In genomic region chr17:40317345-40317873, GRCh38 we compare ENCODE assay signal across 8 cellular contexts. TPM values are rescaled to one million over a fixed set of nuclear protein-coding genes. Genes with fewer than 3 reads are reported as not detected.
A peak's percentile ranks its signal among the peaks of the same experiment; 100 is the strongest.
DNase-seq lines count a peak whose midpoint lies in the region; TF ChIP-seq lines count a peak whose summit lies in the region.

No MANE protein-coding gene starts in this region.

- H3K4me2 ChIP-seq in MM.1S (ENCODE audit: low read depth, low read length) (peak overlapping the region; percentile 95), neural progenitor cell (peak overlapping the region; percentile 91)

- H3K36me3 ChIP-seq in MM.1S (replicated peaks; ENCODE audit: insufficient read depth, low read length) (no peaks in the 10 kb centered on the region), neural progenitor cell (no peaks in the 10 kb centered on the region)

- H3K9ac ChIP-seq in MM.1S (ENCODE audit: low read length) (peak overlapping the region; percentile 71), neural progenitor cell (no peak overlapping the region)

- H3K27me3 ChIP-seq in MM.1S (replicated peaks; ENCODE audit: insufficient read depth, low read length) (no peaks in the 10 kb centered on the region), neural progenitor cell (peaks cover 31% of the 10 kb centered on the region)

- H2AFZ ChIP-seq in MM.1S (ENCODE audit: low read length) (peak overlapping the region; percentile 57; the same call in 1 of the 2 replicates), neural progenitor cell (replicated peaks) (peak overlapping the region; percentile 66)

- no peaks in the 10 kb centered on the region for H3K9me3 Mint-ChIP-seq in neural progenitor cell

- peaks cover 7% of the 10 kb centered on the region for H3K27me3 Mint-ChIP-seq in neural progenitor cell (ENCODE audit: insufficient read depth, low read depth)

- no peaks in the 10 kb centered on the region for H3K9me2 ChIP-seq in MM.1S (replicated peaks; ENCODE audit: insufficient read depth, low read length)

- TF ChIP-seq CTCF in MM.1S (IDR thresholded peaks at IDR 0.05; ENCODE audit: low read length): peak; percentile 61
- TF ChIP-seq CTCF in fibroblast of pulmonary artery (IDR thresholded peaks at IDR 0.05; ENCODE audit: low read length, missing control alignments): peak; percentile 65
- peak; percentile 68 for TF ChIP-seq CTCF in neural progenitor cell (IDR thresholded peaks at IDR 0.05)

- DNase-seq in NCI-H2227 (lab: John Stamatoyannopoulos, UW; ENCODE audit: unreplicated experiment): peak; percentile 49
- no peak for DNase-seq in NCI-H2227 treated with DMSO at 0.1 percent for 48 hours (lab: John Stamatoyannopoulos, UW)
- peak; percentile 63 for DNase-seq in MM.1S
- DNase-seq in activated T-cell treated with anti-CD3 and anti-CD28 coated beads, Interleukin-2, amount 50 U/mL, for 1 hour: peak; percentile 59
- peak; percentile 71 for DNase-seq in fibroblast of pulmonary artery (ENCODE audit: low read depth)
- DNase-seq in neural progenitor cell (ENCODE audit: low spot score): peak; percentile 85
- no peak for DNase-seq in mucosa of gallbladder (ENCODE audit: low spot score)
- no peak for DNase-seq in inferior parietal cortex (ENCODE audit: extremely low spot score)

- H3K79me2 ChIP-seq in MM.1S (ENCODE audit: low read length) (peaks cover 54% of the 10 kb centered on the region), neural progenitor cell (ENCODE audit: low read depth) (peaks cover 21% of the 10 kb centered on the region)

- H3K27ac Mint-ChIP-seq in neural progenitor cell: peak overlapping the region; percentile 93

- H3F3A ChIP-seq in MM.1S (ENCODE audit: insufficient read depth, low read length): peaks cover 55% of the 10 kb centered on the region
- peaks cover 23% of the 10 kb centered on the region for H3F3A ChIP-seq in neural progenitor cell (ENCODE audit: low read depth)

- H3K4me1 ChIP-seq in MM.1S (ENCODE audit: low read length) (peaks cover 47% of the 10 kb centered on the region), neural progenitor cell (peaks cover 49% of the 10 kb centered on the region)

- H3K36me3 Mint-ChIP-seq in neural progenitor cell: no peaks in the 10 kb centered on the region

- H3K4me3 Mint-ChIP-seq in neural progenitor cell: peak overlapping the region; percentile 91

- peaks cover 58% of the 10 kb centered on the region for H3K4me1 Mint-ChIP-seq in neural progenitor cell

- H4K20me1 ChIP-seq in MM.1S (ENCODE audit: insufficient read depth, low read length) (no peaks in the 10 kb centered on the region), neural progenitor cell (ENCODE audit: low read depth) (peaks cover 46% of the 10 kb centered on the region)

- peak overlapping the region; percentile 62 for H3K27ac ChIP-seq in MM.1S (ENCODE audit: low read length)
- no peak overlapping the region for H3K27ac ChIP-seq in neural progenitor cell

- H3K9me3 ChIP-seq in MM.1S (replicated peaks; ENCODE audit: insufficient read depth, low read length): no peaks in the 10 kb centered on the region
- no peaks in the 10 kb centered on the region for H3K9me3 ChIP-seq in neural progenitor cell (ENCODE audit: low read depth)

- H3K4me3 ChIP-seq in MM.1S (ENCODE audit: low read length): peak overlapping the region; percentile 97
- H3K4me3 ChIP-seq in fibroblast of pulmonary artery (replicated peaks; ENCODE audit: low read depth, low read length): peak overlapping the region; percentile 96
- peak overlapping the region; percentile 73 for H3K4me3 ChIP-seq in neural progenitor cell

RNA-seq across cellular contexts. Expression of gene RARA, which starts 8.4 kb away (rescaled TPM):
- total RNA-seq in neural progenitor cell (ENCODE audit: low replicate concordance) (9.0 and 9.4 TPM in 2 replicates), mucosa of gallbladder (39.4 TPM)

RNA-seq across cellular contexts. Expression of gene CDC6, which starts 29.7 kb away (rescaled TPM):
- total RNA-seq in neural progenitor cell (ENCODE audit: low replicate concordance): 54.6 and 65.3 TPM in 2 replicates
- 6.8 TPM for total RNA-seq in mucosa of gallbladder

RNA-seq across cellular contexts. Expression of gene GJD3, which starts 47.1 kb away (rescaled TPM):
- not detected in 2 replicates for total RNA-seq in neural progenitor cell (ENCODE audit: low replicate concordance)
- 1.9 TPM for total RNA-seq in mucosa of gallbladder

Comparison
In these comparisons a context has a peak if more than half of its experiments do, and no peak if none do; other contexts are left out.
1. DNase-seq: peak in NCI-H2227 (single experiment), MM.1S (single experiment), activated T-cell treated with anti-CD3 and anti-CD28 coated beads, Interleukin-2, amount 50 U/mL, for 1 hour (single experiment), fibroblast of pulmonary artery (single experiment) and neural progenitor cell (single experiment); none in NCI-H2227 treated with DMSO at 0.1 percent for 48 hours (single experiment), mucosa of gallbladder (single experiment) and inferior parietal cortex (single experiment).
2. Peak in every context shown above with its lines, with median percentiles within 50 percentile points of each other: H3K4me3 ChIP-seq and CTCF ChIP-seq.